ENCODE assay signal across 1 cellular context in genomic region chr14:60647837-60648168, GRCh38.
TF ChIP-seq lines count a peak whose summit lies in the region.

No MANE protein-coding gene starts in this region.

TF ChIP-seq in GM23338, 12 proteins besides CTCF, POLR2A, EP300 and RAD21:
- no peak for TF ChIP-seq REST (IDR thresholded peaks at IDR 0.05; ENCODE audit: unreplicated experiment)
- TF ChIP-seq CREB1 (CRISPR knock-in tag; IDR thresholded peaks at IDR 0.05; ENCODE audit: low read depth) = no peak
- TF ChIP-seq ZNF114 (CRISPR knock-in tag; IDR thresholded peaks at IDR 0.05) = no peak
- no peak for TF ChIP-seq POLR2AphosphoS5 (IDR thresholded peaks at IDR 0.05; ENCODE audit: low read depth)
- no peak for TF ChIP-seq ZNF331 (CRISPR knock-in tag; IDR thresholded peaks at IDR 0.05; ENCODE audit: low read depth)
- no peak for TF ChIP-seq ZNF462 (CRISPR knock-in tag; IDR thresholded peaks at IDR 0.05)
- no peak for TF ChIP-seq EZH2phosphoT487 (IDR thresholded peaks at IDR 0.05; ENCODE audit: unreplicated experiment)
